ENCODE assay signal across 8 cellular contexts in genomic region chr10:73495226-73495883, GRCh38. TPM values are rescaled to one million over a fixed set of nuclear protein-coding genes. Genes with fewer than 3 reads are reported as not detected.
DNase-seq lines count a peak whose midpoint lies in the region; ATAC-seq and TF ChIP-seq lines count a peak whose summit lies in the region.

No MANE protein-coding gene starts in this region.

- H3K9me3 ChIP-seq in OCI-LY7 (ENCODE audit: low read length) (no peaks in the 10 kb centered on the region), muscle layer of duodenum (ENCODE audit: control insufficient read depth in 1 of 2, low read length in 2 of 2) (no peaks in the 10 kb centered on the region)

- H3K79me2 ChIP-seq in OCI-LY7 (ENCODE audit: insufficient read depth, low read depth, low read length), result peaks cover 49% of the 10 kb centered on the region

- POLR2A ChIA-PET in OCI-LY7 (lab: Charles Lee), result interaction anchor here (0.6 to 2.0 kb wide), 9 partner anchors 10 to 1387 kb away, joined by 3 to 6 read pairs (median 4); partner anchors contain the start of gene DNAJC9

- H4K20me1 ChIP-seq in OCI-LY7 (ENCODE audit: insufficient read depth, low read length), result 0 out of 2 replicates have a peak, but pooled peaks cover 5% of the 10 kb centered on the region

- H3K36me3 ChIP-seq in OCI-LY7 (ENCODE audit: insufficient read depth, low read length) (peaks cover 24% of the 10 kb centered on the region), muscle layer of duodenum (ENCODE audit: control insufficient read depth in 1 of 2, insufficient read depth in 2 of 2, low read length in 2 of 2) (peaks cover 10 to 12% of the 10 kb centered on the region in 2 donors)

- intact Hi-C loops in OCI-LY7 (cut with micrococcal nuclease; ENCODE audit: unreplicated experiment), result loop anchor here (2.0 kb wide), 1 partner anchor 83 kb away; no protein-coding TSS in a partner anchor

- H3K4me3 ChIP-seq in OCI-LY7 (ENCODE audit: low read depth, low read length, poor library complexity, severe bottlenecking) (peak overlapping the region; percentile 92), epithelial cell of proximal tubule (ENCODE audit: low read depth, low read length) (peak overlapping the region; percentile 83), muscle layer of duodenum (ENCODE audit: low read depth in 1 of 2, low read length in 2 of 2) (peak overlapping the region; percentile 94)

- H2AFZ ChIP-seq in OCI-LY7 (ENCODE audit: low read length), result peak overlapping the region; percentile 50; the same call in 1 of the 2 replicates

- DNase-seq in COLO829 (ENCODE audit: low spot score), result peak; percentile 61
- peak; percentile 98 for DNase-seq in HK-2 (ENCODE audit: unreplicated experiment)
- peak; percentile 88 for DNase-seq in OCI-LY7 (ENCODE audit: low spot score)
- peak; percentile 60 for DNase-seq in activated T-cell treated with anti-CD3 and anti-CD28 coated beads for 4 hours
- no peak for DNase-seq in epithelial cell of proximal tubule (ENCODE audit: low read depth)
- peak; percentile 67 for DNase-seq in stimulated activated CD8-positive, alpha-beta memory T cell treated with anti-CD3 and anti-CD28 coated beads, Interleukin-7, amount 100 ng/mL, for 24 hours (ENCODE audit: low read depth)

- H3K4me2 ChIP-seq in OCI-LY7 (ENCODE audit: low read length), result peak overlapping the region; percentile 99

- H3K4me1 ChIP-seq in OCI-LY7 (ENCODE audit: insufficient read depth, low read length, poor library complexity, severe bottlenecking) (peaks cover 25% of the 10 kb centered on the region), muscle layer of duodenum (ENCODE audit: control insufficient read depth in 1 of 2, insufficient read depth in 2 of 2, low read length in 2 of 2) (peaks cover 7 to 25% of the 10 kb centered on the region in 2 donors)

- TF ChIP-seq CTCF in OCI-LY7 (conservative IDR thresholded peaks at IDR 0.05; ENCODE audit: low read length) (no peak), epithelial cell of proximal tubule (conservative IDR thresholded peaks at IDR 0.05; ENCODE audit: low read depth, low read length) (no peak)

- peak overlapping the region; percentile 79 for H3K27ac ChIP-seq in OCI-LY7 (ENCODE audit: low read depth, low read length, poor library complexity, severe bottlenecking)
- peak overlapping the region; percentile 97 for H3K27ac ChIP-seq in muscle layer of duodenum (ENCODE audit: low read length)

- peak; percentile 96 for ATAC-seq in GM19463 (IDR thresholded peaks at IDR 0.05; ENCODE audit: unreplicated experiment)

- no TSS peak for BruUV-seq in OCI-LY7 (replicated peaks; lab: Mats Ljungman, UMichigan)

- CTCF ChIA-PET in OCI-LY7 (lab: Charles Lee; ENCODE audit: unreplicated experiment), result no interaction called here

- H3K9me2 ChIP-seq in OCI-LY7 (ENCODE audit: insufficient read depth, low read length), result no peaks in the 10 kb centered on the region

- no peaks in the 10 kb centered on the region for H3K27me3 ChIP-seq in muscle layer of duodenum (ENCODE audit: low read depth, low read length)

RNA-seq across cellular contexts. Expression of gene PPP3CB, which starts 0.5 kb away (rescaled TPM):
- 15.5 and 18.6 TPM in 2 replicates for total RNA-seq in OCI-LY7 (2014; rRNA removed; shearing (Covaris generic))
- 43.1 and 45.3 TPM in 2 replicates for total RNA-seq in OCI-LY7 (2022)
- total RNA-seq in epithelial cell of proximal tubule, result 15.5 and 21.9 TPM in 2 replicates
